ENCODE assay signal across 16 cellular contexts in the genomic region with DNA sequence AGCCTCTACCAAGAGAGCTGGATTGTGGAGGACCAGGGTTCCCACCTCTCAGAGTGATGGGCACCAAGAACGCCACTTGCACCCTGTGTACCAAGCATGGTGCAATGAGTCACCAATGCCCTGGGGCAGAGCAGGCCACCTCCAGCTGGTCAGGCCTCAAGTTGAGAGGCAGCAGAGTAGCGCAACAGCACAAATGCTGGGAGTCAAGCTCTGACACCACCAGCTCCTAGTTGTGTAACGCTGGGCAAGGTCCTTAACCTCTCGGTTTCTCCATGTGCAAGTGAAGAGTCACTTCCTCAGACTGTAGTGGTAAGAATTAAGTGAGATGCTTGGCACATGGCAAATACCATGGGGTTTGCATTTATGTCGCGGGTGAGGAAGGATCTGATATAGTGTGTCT. TPM values are rescaled to one million over a fixed set of nuclear protein-coding genes. Genes with fewer than 3 reads are reported as not detected.
DNase-seq lines count a peak whose midpoint lies in the region; ATAC-seq and TF ChIP-seq lines count a peak whose summit lies in the region.
"Had no signal": no experiment of that assay in that cellular context is flagged by ENCODE, and none has a peak within 500 bp of the region (broad histone marks: within the 10 kb centered on the region; RNA-seq: fewer than 3 reads in every experiment).

No MANE protein-coding gene starts in this region.

- TF ChIP-seq POLR2A in adrenal gland (IDR thresholded peaks at IDR 0.05), result no peak

- H3K4me1 ChIP-seq in Karpas-422 (ENCODE audit: low read length), result peaks cover 65% of the 10 kb centered on the region
- peaks cover 0 to 4% of the 10 kb centered on the region in 2 donors for H3K4me1 ChIP-seq in adrenal gland (replicated peaks in 1 of 2)
- H3K4me1 ChIP-seq in lower lobe of right lung, result peaks cover 53% of the 10 kb centered on the region

- no peaks in the 10 kb centered on the region for H3K27me3 ChIP-seq in CD4-positive, alpha-beta T cell (ENCODE audit: control insufficient read depth, insufficient read depth, low read length)
- no peaks in the 10 kb centered on the region for H3K27me3 ChIP-seq in Karpas-422 (ENCODE audit: low read length)
- H3K27me3 ChIP-seq in adrenal gland, result no peaks in the 10 kb centered on the region
- H3K27me3 ChIP-seq in lower lobe of right lung (ENCODE audit: low read depth), result no peaks in the 10 kb centered on the region
- H3K27me3 ChIP-seq: sigmoid colon had no signal

- no peak overlapping the region for H2AFZ ChIP-seq in Karpas-422 (ENCODE audit: low read length)

- TF ChIP-seq CTCF in CD4-positive, alpha-beta T cell (IDR thresholded peaks at IDR 0.05), result no peak
- no peak for TF ChIP-seq CTCF in adrenal gland (IDR thresholded peaks at IDR 0.05)
- TF ChIP-seq CTCF in lower lobe of right lung (IDR thresholded peaks at IDR 0.05), result no peak

- peak overlapping the region; percentile 64 for H3K27ac Mint-ChIP-seq in CD4-positive, alpha-beta T cell
- no peak overlapping the region for H3K27ac Mint-ChIP-seq in activated T-helper 1 cell treated with anti-CD3 and anti-CD28 coated beads, Interleukin-12 subunit alpha, Interleukin-12 subunit beta, Interleukin-2, Interleukin-4 antibody, amounts not matched to agents 30 ng/mL and 10 ng/mL and 1 ng/mL, durations not matched to agents 14 hours and 24 hours and 36 hours

- H3K36me3 Mint-ChIP-seq in CD4-positive, alpha-beta T cell (ENCODE audit: low read depth), result no peaks in the 10 kb centered on the region
- H3K36me3 Mint-ChIP-seq in activated T-helper 1 cell treated with anti-CD3 and anti-CD28 coated beads, Interleukin-12 subunit alpha, Interleukin-12 subunit beta, Interleukin-2, Interleukin-4 antibody, amounts not matched to agents 30 ng/mL and 10 ng/mL and 1 ng/mL, durations not matched to agents 14 hours and 24 hours and 36 hours (ENCODE audit: low read depth), result peaks cover 9% of the 10 kb centered on the region
- H3K36me3 Mint-ChIP-seq: CD4-positive, alpha-beta memory T cell; naive thymus-derived CD8-positive, alpha-beta T cell had no signal

- H3K79me2 ChIP-seq in Karpas-422 (ENCODE audit: low read length), result peaks cover 93% of the 10 kb centered on the region

- CTCF ChIA-PET in CD4-positive, alpha-beta T cell (lab: Charles Lee), result no interaction called here

- H3K36me3 ChIP-seq in Karpas-422 (ENCODE audit: insufficient read depth, low read length), result peaks cover 20% of the 10 kb centered on the region; the same call in 1 of the 2 replicates
- H3K36me3 ChIP-seq in adrenal gland (replicated peaks in 1 of 2), result no peaks in the 10 kb centered on the region
- no peaks in the 10 kb centered on the region for H3K36me3 ChIP-seq in lower lobe of right lung

- H3K4me2 ChIP-seq in Karpas-422 (ENCODE audit: low read depth, low read length, poor library complexity, severe bottlenecking), result no peak overlapping the region

- no peak for DNase-seq in CD4-positive, alpha-beta T cell
- no peak for DNase-seq in Karpas-422
- DNase-seq in adrenal gland, result peak in 4 of 7 donors; percentile 6 to 81 (median 34)
- DNase-seq in lower lobe of right lung, result peak; percentile 76
- DNase-seq in stimulated activated CD4-positive, alpha-beta T cell treated with anti-CD3 and anti-CD28 coated beads, Interleukin-1b, Interleukin-23, amount 100 ng/mL, for 48 hours, result no peak
- DNase-seq in 8988T, result no peak
- DNase-seq in activated T-helper 1 cell treated with anti-CD3 and anti-CD28 coated beads, Interleukin-12 subunit alpha, Interleukin-12 subunit beta, Interleukin-2, Interleukin-4 antibody, amounts not matched to agents 30 ng/mL and 10 ng/mL and 1 ng/mL, durations not matched to agents 14 hours and 24 hours and 36 hours (ENCODE audit: low spot score), result no peak
- DNase-seq: activated T-cell treated with anti-CD3 and anti-CD28 coated beads, Interleukin-2, amount 50 U/mL, for 48 hours; aorta; CD4-positive, alpha-beta memory T cell; NCI-H187; NCI-H748 treated with DMSO at 0.1 percent for 48 hours; sigmoid colon had no signal

- intact Hi-C loops in CD4-positive, alpha-beta T cell (cut with DNase I, micrococcal nuclease), result no loop called here
- intact Hi-C loops in adrenal gland (cut with DNase I) (no loop called here), lower lobe of right lung (cut with DNase I) (no loop called here)
- intact Hi-C loops in activated T-helper 1 cell treated with anti-CD3 and anti-CD28 coated beads, Interleukin-12 subunit alpha, Interleukin-12 subunit beta, Interleukin-2, Interleukin-4 antibody, amounts not matched to agents 30 ng/mL and 10 ng/mL and 1 ng/mL, durations not matched to agents 14 hours and 24 hours and 36 hours (cut with micrococcal nuclease), result no loop called here

- H3K4me3 ChIP-seq in Karpas-422 (ENCODE audit: low read length) (no peak overlapping the region), adrenal gland (no peak overlapping the region), lower lobe of right lung (no peak overlapping the region)
- H3K4me3 ChIP-seq: sigmoid colon, SK-N-MC had no signal

- no peak overlapping the region for H3K27ac ChIP-seq in CD4-positive, alpha-beta T cell (ENCODE audit: low read depth, low read length)
- 0 out of 2 replicates have a peak overlapping the region, but pooled peaks have one; percentile 40 for H3K27ac ChIP-seq in Karpas-422 (ENCODE audit: low read length)
- H3K27ac ChIP-seq in adrenal gland, result no peak overlapping the region
- H3K27ac ChIP-seq in lower lobe of right lung, result no peak overlapping the region
- H3K27ac ChIP-seq: sigmoid colon, SK-N-MC had no signal

- POLR2A ChIA-PET in CD4-positive, alpha-beta T cell (lab: Charles Lee), result no interaction called here

- H3K27me3 Mint-ChIP-seq in CD4-positive, alpha-beta T cell, result no peaks in the 10 kb centered on the region
- H3K27me3 Mint-ChIP-seq in activated T-helper 1 cell treated with anti-CD3 and anti-CD28 coated beads, Interleukin-12 subunit alpha, Interleukin-12 subunit beta, Interleukin-2, Interleukin-4 antibody, amounts not matched to agents 30 ng/mL and 10 ng/mL and 1 ng/mL, durations not matched to agents 14 hours and 24 hours and 36 hours (ENCODE audit: insufficient read depth), result no peaks in the 10 kb centered on the region
- H3K27me3 Mint-ChIP-seq: CD4-positive, alpha-beta memory T cell; naive thymus-derived CD8-positive, alpha-beta T cell had no signal

- H3K9me3 ChIP-seq in CD4-positive, alpha-beta T cell (ENCODE audit: control insufficient read depth, low read length), result no peaks in the 10 kb centered on the region
- H3K9me3 ChIP-seq in Karpas-422 (ENCODE audit: low read length) (no peaks in the 10 kb centered on the region), adrenal gland (replicated peaks in 1 of 3) (no peaks in the 10 kb centered on the region), lower lobe of right lung (no peaks in the 10 kb centered on the region)
- H3K9me3 ChIP-seq: sigmoid colon had no signal

- WGBS in adrenal gland, 4 donors, result 66 to 83% (median 71%) methylated on average over 5 to 6 of the region's 6 CpGs

- no peak for ATAC-seq in CD4-positive, alpha-beta T cell (ENCODE audit: poor library complexity)
- ATAC-seq in lower lobe of right lung (peak; percentile 64 to 82), HG03039 (IDR thresholded peaks at IDR 0.05; ENCODE audit: unreplicated experiment) (no peak)

- H3K4me3 Mint-ChIP-seq in CD4-positive, alpha-beta T cell, result no peak overlapping the region
- no peak overlapping the region for H3K4me3 Mint-ChIP-seq in activated T-helper 1 cell treated with anti-CD3 and anti-CD28 coated beads, Interleukin-12 subunit alpha, Interleukin-12 subunit beta, Interleukin-2, Interleukin-4 antibody, amounts not matched to agents 30 ng/mL and 10 ng/mL and 1 ng/mL, durations not matched to agents 14 hours and 24 hours and 36 hours

- H3K9ac ChIP-seq in Karpas-422 (ENCODE audit: low read length), result no peak overlapping the region

- peaks cover 28% of the 10 kb centered on the region for H4K20me1 ChIP-seq in Karpas-422 (ENCODE audit: insufficient read depth, low read depth, low read length)

- H3K9me3 Mint-ChIP-seq in CD4-positive, alpha-beta T cell, result no peaks in the 10 kb centered on the region
- no peaks in the 10 kb centered on the region for H3K9me3 Mint-ChIP-seq in activated T-helper 1 cell treated with anti-CD3 and anti-CD28 coated beads, Interleukin-12 subunit alpha, Interleukin-12 subunit beta, Interleukin-2, Interleukin-4 antibody, amounts not matched to agents 30 ng/mL and 10 ng/mL and 1 ng/mL, durations not matched to agents 14 hours and 24 hours and 36 hours
- H3K9me3 Mint-ChIP-seq: CD4-positive, alpha-beta memory T cell; naive thymus-derived CD8-positive, alpha-beta T cell had no signal

- peaks cover 13% of the 10 kb centered on the region for H3K4me1 Mint-ChIP-seq in CD4-positive, alpha-beta T cell (ENCODE audit: low read depth)
- peaks cover 55% of the 10 kb centered on the region for H3K4me1 Mint-ChIP-seq in activated T-helper 1 cell treated with anti-CD3 and anti-CD28 coated beads, Interleukin-12 subunit alpha, Interleukin-12 subunit beta, Interleukin-2, Interleukin-4 antibody, amounts not matched to agents 30 ng/mL and 10 ng/mL and 1 ng/mL, durations not matched to agents 14 hours and 24 hours and 36 hours (ENCODE audit: low read depth)

- H3K9me2 ChIP-seq in Karpas-422 (replicated peaks; ENCODE audit: insufficient read depth, low read length), result no peaks in the 10 kb centered on the region

RNA-seq across cellular contexts. Expression of a gene that starts 25.6 kb away (rescaled TPM):
- total RNA-seq in CD4-positive, alpha-beta T cell, result 1 to 10 TPM; 1.3 to 2.0 TPM
- 27.1 and 29.5 TPM in 2 replicates for total RNA-seq in Karpas-422 (2014; rRNA removed; shearing (Covaris generic); ENCODE audit: low replicate concordance)
- total RNA-seq in adrenal gland (1 to 10 TPM; 3.7 to 7.7 (median 5.2) TPM), lower lobe of right lung (20.2 TPM)
- 1 to 10 TPM; 1.9 to 4.3 (median 3.3) TPM for polyA plus RNA-seq in adrenal gland
- total RNA-seq in activated T-helper 1 cell treated with anti-CD3 and anti-CD28 coated beads, Interleukin-12 subunit alpha, Interleukin-12 subunit beta, Interleukin-2, Interleukin-4 antibody, amounts not matched to agents 30 ng/mL and 10 ng/mL and 1 ng/mL, durations not matched to agents 14 hours and 24 hours and 36 hours, result 12.4 and 13.6 TPM in 2 replicates

Comparison
In these comparisons a context has a peak if more than half of its experiments do, and no peak if none do; other contexts are left out.
1. ATAC-seq: peak in lower lobe of right lung (2 of 2); none in CD4-positive, alpha-beta T cell (single experiment) and HG03039 (single experiment).
2. DNase-seq: peak in adrenal gland (4 of 7) and lower lobe of right lung (single experiment); none in CD4-positive, alpha-beta T cell (0 of 10), Karpas-422 (single experiment), stimulated activated CD4-positive, alpha-beta T cell treated with anti-CD3 and anti-CD28 coated beads, Interleukin-1b, Interleukin-23, amount 100 ng/mL, for 48 hours (single experiment), 8988T (single experiment) and activated T-helper 1 cell treated with anti-CD3 and anti-CD28 coated beads, Interleukin-12 subunit alpha, Interleukin-12 subunit beta, Interleukin-2, Interleukin-4 antibody, amounts not matched to agents 30 ng/mL and 10 ng/mL and 1 ng/mL, durations not matched to agents 14 hours and 24 hours and 36 hours (single experiment).